ENCODE assay signal across 1 cellular context in genomic region chr19:4591296-4591695, GRCh38.
TF ChIP-seq lines count a peak whose summit lies in the region.

No MANE protein-coding gene starts in this region.

TF ChIP-seq in K562, 482 proteins besides CTCF, POLR2A, EP300 and RAD21:
- TF ChIP-seq TRIM28 (IDR thresholded peaks at IDR 0.05) (no peak), SNRNP70 (optimal IDR thresholded peaks at IDR 0.05; ENCODE audit: low read depth, low read length) (no peak), VEZF1 (CRISPR knock-in tag; IDR thresholded peaks at IDR 0.05) (no peak), ZFP36 (IDR thresholded peaks at IDR 0.05; ENCODE audit: low read depth, low read length, partially characterized antibody) (peak; percentile 65), SRSF1 (IDR thresholded peaks at IDR 0.05; ENCODE audit: low read depth, low read length) (no peak), ZNF184 (CRISPR knock-in tag; IDR thresholded peaks at IDR 0.05) (no peak)
